In genomic region chr3:123411340-123412040, GRCh38 we compare ENCODE assay signal across 14 cellular contexts. TPM values are rescaled to one million over a fixed set of nuclear protein-coding genes. Genes with fewer than 3 reads are reported as not detected.
DNase-seq lines count a peak whose midpoint lies in the region; ATAC-seq and TF ChIP-seq lines count a peak whose summit lies in the region.
"Had no signal": no experiment of that assay in that cellular context is flagged by ENCODE, and none has a peak within 500 bp of the region (broad histone marks: within the 10 kb centered on the region; RNA-seq: fewer than 3 reads in every experiment).

No MANE protein-coding gene starts in this region.

- H3K23ac ChIP-seq in H9 (ENCODE audit: insufficient read length, low read depth, low read length) = no peak overlapping the region

- TF ChIP-seq CTCF in H9 (conservative IDR thresholded peaks at IDR 0.05) (no peak), endodermal cell (conservative IDR thresholded peaks at IDR 0.05) (no peak), PC-3 (conservative IDR thresholded peaks at IDR 0.05; ENCODE audit: low read depth, low read length) (no peak)

- H3K27me3 ChIP-seq in H9 (ENCODE audit: insufficient read depth, low read length) (no peaks in the 10 kb centered on the region), endodermal cell (ENCODE audit: control insufficient read depth, insufficient read depth, low read length, poor library complexity, severe bottlenecking) (peaks cover 3% of the 10 kb centered on the region), muscle layer of duodenum (ENCODE audit: low read depth, low read length) (no peaks in the 10 kb centered on the region), PC-3 (ENCODE audit: low read length) (peaks cover 44% of the 10 kb centered on the region), GM23248 (replicated peaks; ENCODE audit: insufficient read depth) (peaks cover 24% of the 10 kb centered on the region)

- in situ Hi-C loops in GM23248 (cut with MboI) = no loop called here

- no peak overlapping the region for H3K9ac ChIP-seq in H9 (ENCODE audit: extremely low read depth, insufficient read length, low read length)
- H3K9ac ChIP-seq in endodermal cell (ENCODE audit: extremely low read depth, low read length, poor library complexity, severe bottlenecking) = no peak overlapping the region
- no peak overlapping the region for H3K9ac ChIP-seq in PC-3 (ENCODE audit: low read length)
- no peak overlapping the region for H3K9ac ChIP-seq in GM23248

- H3K36me3 ChIP-seq in endodermal cell (ENCODE audit: control insufficient read depth, insufficient read depth, low read length) (no peaks in the 10 kb centered on the region), muscle layer of duodenum (ENCODE audit: control insufficient read depth in 1 of 2, insufficient read depth in 2 of 2, low read length in 2 of 2) (no peaks in the 10 kb centered on the region), PC-3 (ENCODE audit: low read depth, low read length) (no peaks in the 10 kb centered on the region), GM23248 (ENCODE audit: low read depth) (no peaks in the 10 kb centered on the region)

- no peak overlapping the region for H4K8ac ChIP-seq in H9 (replicated peaks; ENCODE audit: insufficient read length, low read depth, low read length)

- H3K4me3 Mint-ChIP-seq in H9 = no peak overlapping the region
- H3K4me3 Mint-ChIP-seq in endodermal cell = no peak overlapping the region
- H3K4me3 Mint-ChIP-seq: dendritic cell treated with granulocyte-macrophage colony-stimulating factor and Interleukin-4, amounts not matched to agents 40 ng/mL and 50 ng/mL, for 4 days; naive thymus-derived CD4-positive, alpha-beta T cell had no signal

- no peak overlapping the region for H2AFZ ChIP-seq in H9 (ENCODE audit: low read length)
- no peak overlapping the region for H2AFZ ChIP-seq in PC-3 (ENCODE audit: low read length)
- H2AFZ ChIP-seq in GM23248 = no peak overlapping the region

- H3K27ac ChIP-seq in H9 (ENCODE audit: insufficient read length, low read depth, low read length) = no peak overlapping the region
- no peak overlapping the region for H3K27ac ChIP-seq in endodermal cell (ENCODE audit: low read depth, low read length)
- peak overlapping the region; percentile 85 for H3K27ac ChIP-seq in muscle layer of duodenum (ENCODE audit: low read length)
- peak overlapping the region; percentile 89 for H3K27ac ChIP-seq in substantia nigra (ENCODE audit: low read depth, low read length, poor library complexity, severe bottlenecking)
- no peak overlapping the region for H3K27ac ChIP-seq in PC-3 (ENCODE audit: low read length)
- H3K27ac ChIP-seq in GM23248 = no peak overlapping the region

- H4K20me1 ChIP-seq in H9 (ENCODE audit: control insufficient read depth, insufficient read depth, insufficient read length) (no peaks in the 10 kb centered on the region), PC-3 (ENCODE audit: low read length) (no peaks in the 10 kb centered on the region), GM23248 (ENCODE audit: insufficient read depth) (no peaks in the 10 kb centered on the region)

- DNase-seq in H9 = no peak
- DNase-seq in endodermal cell = no peak
- peak in 5 of 49 donors; percentile 7 to 26 (median 20) for DNase-seq in substantia nigra (lab: John Stamatoyannopoulos, UW)
- no peak for DNase-seq in PC-3
- no peak for DNase-seq in activated CD4-positive, CD25-positive, alpha-beta regulatory T cell (lab: John Stamatoyannopoulos, UW)
- no peak for DNase-seq in GM23248
- no peak for DNase-seq in activated CD4-positive, CD25-positive, alpha-beta regulatory T cell treated with anti-CD3 and anti-CD28 coated beads, Interleukin-2, amount 50 U/mL, for 72 hours
- DNase-seq: activated CD4-positive, alpha-beta T cell treated with anti-CD3 and anti-CD28 coated beads for 1 hour; activated T-cell treated with anti-CD3 and anti-CD28 coated beads for 4 hours; naive thymus-derived CD4-positive, alpha-beta T cell; NCI-H2081; stimulated activated CD4-positive, alpha-beta T cell treated with anti-CD3 and anti-CD28 coated beads, Interleukin-12 subunit alpha, Interleukin-12 subunit beta, amount 100 ng/mL, for 4 hours had no signal

- no peak overlapping the region for H3T11ph ChIP-seq in H9 (ENCODE audit: low read length)

- no peaks in the 10 kb centered on the region for H3F3A ChIP-seq in PC-3 (ENCODE audit: low read length, unreplicated experiment)
- no peaks in the 10 kb centered on the region for H3F3A ChIP-seq in GM23248 (ENCODE audit: insufficient read depth)

- H3K4ac ChIP-seq in H9 (ENCODE audit: low read depth, low read length) = no peak overlapping the region

- intact Hi-C loops in PC-3 (cut with micrococcal nuclease) = no loop called here

- H3K27me3 Mint-ChIP-seq in H9 (ENCODE audit: low read depth) (peaks cover 2% of the 10 kb centered on the region; the same call in 1 of the 2 replicates), endodermal cell (ENCODE audit: insufficient read depth) (no peaks in the 10 kb centered on the region)

- POLR2A ChIA-PET in PC-3 (lab: Charles Lee; ENCODE audit: unreplicated experiment) = no interaction called here

- H3K9me2 ChIP-seq in PC-3 (replicated peaks; ENCODE audit: low read length) = no peaks in the 10 kb centered on the region
- no peaks in the 10 kb centered on the region for H3K9me2 ChIP-seq in GM23248 (ENCODE audit: insufficient read depth)

- no peak overlapping the region for H3K18ac ChIP-seq in H9 (ENCODE audit: insufficient read length, low read depth, low read length)

- H4K5ac ChIP-seq in H9 (ENCODE audit: insufficient read length, low read depth, low read length) = no peak overlapping the region

- peaks cover 4% of the 10 kb centered on the region for H3K23me2 ChIP-seq in H9 (ENCODE audit: insufficient read length, low read depth, low read length, poor library complexity, severe bottlenecking)

- H2BK15ac ChIP-seq in H9 (ENCODE audit: low read depth, low read length) = no peak overlapping the region

- H3K9me3 ChIP-seq in H9 (ENCODE audit: control insufficient read depth, low read depth, low read length) (no peaks in the 10 kb centered on the region), endodermal cell (ENCODE audit: control insufficient read depth, low read length) (no peaks in the 10 kb centered on the region), muscle layer of duodenum (ENCODE audit: control insufficient read depth in 1 of 2, low read length in 2 of 2) (no peaks in the 10 kb centered on the region), PC-3 (ENCODE audit: low read length) (no peaks in the 10 kb centered on the region), GM23248 (ENCODE audit: low read depth) (no peaks in the 10 kb centered on the region)

- BruUV-seq in PC-3 (replicated peaks; lab: Mats Ljungman, UMichigan) = no TSS peak

- H2AK5ac ChIP-seq in H9 (ENCODE audit: insufficient read length, low read length) = no peak overlapping the region

- WGBS in H9 (ENCODE audit: extremely low coverage, insufficient read length, low lambda C conversion rate) = no CpG with 5 or more reads among the region's 9 CpGs
- WGBS in endodermal cell (ENCODE audit: insufficient coverage in 1 of 2, insufficient read length in 1 of 2), 2 experiments = 80 to 98% methylated on average over 5 to 9 of the region's 9 CpGs
- WGBS in GM23248 (ENCODE audit: low coverage in 1 of 2, low lambda C conversion rate in 2 of 2, missing lambda C conversion rate in 2 of 2), 2 experiments = 66 to 67% methylated on average over 9 of the region's 9 CpGs

- no peak overlapping the region for H3K4me3 ChIP-seq in endodermal cell (ENCODE audit: low read length)
- peak overlapping the region in 1 of 2 donors; percentile 22 for H3K4me3 ChIP-seq in muscle layer of duodenum (ENCODE audit: low read depth in 1 of 2, low read length in 2 of 2)
- H3K4me3 ChIP-seq in PC-3 (ENCODE audit: low read length) = no peak overlapping the region
- no peak overlapping the region for H3K4me3 ChIP-seq in GM23248

- H3K79me2 ChIP-seq in H9 (ENCODE audit: insufficient read depth, low read length) (no peaks in the 10 kb centered on the region), PC-3 (ENCODE audit: low read length) (no peaks in the 10 kb centered on the region), GM23248 (ENCODE audit: insufficient read depth) (no peaks in the 10 kb centered on the region)

- H3K9me3 Mint-ChIP-seq in H9 = no peaks in the 10 kb centered on the region
- no peaks in the 10 kb centered on the region for H3K9me3 Mint-ChIP-seq in endodermal cell
- H3K9me3 Mint-ChIP-seq: dendritic cell treated with granulocyte-macrophage colony-stimulating factor and Interleukin-4, amounts not matched to agents 40 ng/mL and 50 ng/mL, for 4 days; naive thymus-derived CD4-positive, alpha-beta T cell had no signal

- H2BK12ac ChIP-seq in H9 (ENCODE audit: insufficient read length, low read depth, low read length) = no peak overlapping the region

- no peak overlapping the region for H3K14ac ChIP-seq in H9 (ENCODE audit: insufficient read depth, low read length)

- ATAC-seq in PC-3 = no peak
- ATAC-seq: naive thymus-derived CD4-positive, alpha-beta T cell had no signal

- H3K79me1 ChIP-seq in H9 (ENCODE audit: insufficient read depth, low read depth, low read length, poor library complexity, severe bottlenecking) = no peaks in the 10 kb centered on the region

- H4K91ac ChIP-seq in H9 (ENCODE audit: insufficient read length, low read depth, low read length) = no peak overlapping the region

- H3K36me3 Mint-ChIP-seq in H9 (ENCODE audit: insufficient read depth in 1 of 3, low read depth in 3 of 3) (no peaks in the 10 kb centered on the region; a peak in 1 of 7 replicates), endodermal cell (ENCODE audit: low read depth) (no peaks in the 10 kb centered on the region)
- H3K36me3 Mint-ChIP-seq: naive thymus-derived CD4-positive, alpha-beta T cell had no signal

- H3K27ac Mint-ChIP-seq in H9 (peak overlapping the region in 2 of 3 experiments; percentile 32 to 85; a peak in 2 of 7 replicates), endodermal cell (peak overlapping the region; percentile 79)
- H3K27ac Mint-ChIP-seq: dendritic cell treated with granulocyte-macrophage colony-stimulating factor and Interleukin-4, amounts not matched to agents 40 ng/mL and 50 ng/mL, for 4 days; naive thymus-derived CD4-positive, alpha-beta T cell had no signal

- CTCF ChIA-PET in PC-3 (lab: Charles Lee) = interaction anchor here (0.6 kb wide), 1 partner anchor 8 kb away, joined by 4 read pairs; no protein-coding TSS in a partner anchor

- H3K56ac ChIP-seq in H9 (ENCODE audit: insufficient read length, low read depth, low read length) = no peak overlapping the region

- H2BK5ac ChIP-seq in H9 (ENCODE audit: insufficient read length, low read length) = no peak overlapping the region

- no peak overlapping the region for H2BK20ac ChIP-seq in H9 (ENCODE audit: low read depth, low read length, poor library complexity, severe bottlenecking)

- H3K4me1 Mint-ChIP-seq in H9 (peaks cover 10 to 42% of the 10 kb centered on the region in 2 experiments), endodermal cell (peaks cover 31% of the 10 kb centered on the region)
- H3K4me1 Mint-ChIP-seq: naive thymus-derived CD4-positive, alpha-beta T cell had no signal

- H3K4me1 ChIP-seq in H9 (ENCODE audit: insufficient read depth, low read length) = peaks cover 2% of the 10 kb centered on the region
- H3K4me1 ChIP-seq in endodermal cell (ENCODE audit: control insufficient read depth, insufficient read depth, low read length) = peaks cover 4% of the 10 kb centered on the region
- H3K4me1 ChIP-seq in muscle layer of duodenum (ENCODE audit: control insufficient read depth in 1 of 2, insufficient read depth in 2 of 2, low read length in 2 of 2) = peaks cover 12 to 44% of the 10 kb centered on the region in 2 donors
- no peaks in the 10 kb centered on the region for H3K4me1 ChIP-seq in PC-3 (ENCODE audit: insufficient read depth, low read length)
- H3K4me1 ChIP-seq in GM23248 (ENCODE audit: insufficient read depth) = no peaks in the 10 kb centered on the region

- H3K4me2 ChIP-seq in H9 (ENCODE audit: insufficient read depth, insufficient read length, low read length) (no peak overlapping the region), PC-3 (ENCODE audit: low read length) (no peak overlapping the region), GM23248 (ENCODE audit: unreplicated experiment) (no peak overlapping the region)

- no peak overlapping the region for H2BK120ac ChIP-seq in H9 (ENCODE audit: low read depth, low read length, poor library complexity, severe bottlenecking)

RNA-seq across cellular contexts. Expression of gene ADCY5, which starts 37.4 kb away (rescaled TPM):
- total RNA-seq in H9 (2021) (5.0 and 6.1 TPM in 2 replicates), endodermal cell (1 to 10 TPM; 3.9 to 5.2 TPM), PC-3 (2014; rRNA removed) (not detected in 2 replicates)
- 3.5 TPM for polyA plus RNA-seq in endodermal cell (2013, experiment 1 of 2)
- 3.0 TPM for polyA plus RNA-seq in endodermal cell (2013, experiment 2 of 2)
- total RNA-seq in GM23248 (2014; rRNA removed; shearing (Covaris generic)) = 0.38 and 1.2 TPM in 2 replicates
- 0.09 TPM in 2 replicates for polyA plus RNA-seq in GM23248 (2016; fragmentation: Nextera tagmentation; extraction: Ambion mirVana)
- total RNA-seq: naive thymus-derived CD4-positive, alpha-beta T cell had no signal

Comparison
In these comparisons a context has a peak if more than half of its experiments do, and no peak if none do; other contexts are left out.
1. H3K27ac ChIP-seq: peak in muscle layer of duodenum (single experiment) and substantia nigra (single experiment); none in H9 (single experiment), endodermal cell (single experiment), PC-3 (single experiment) and GM23248 (single experiment).